ENCODE assay signal across 1 cellular context in genomic region chr4:109729563-109730293, GRCh38.
TF ChIP-seq lines count a peak whose summit lies in the region.

Gene PLA2G12A, minus strand, starts transcription at chr4:109730070. Its CDS starts 261 bp downstream, at chr4:109729809.

TF ChIP-seq in HEK293, 187 proteins besides CTCF, POLR2A, EP300 and RAD21 (continued from another document):
- TF ChIP-seq, protein P1, sequence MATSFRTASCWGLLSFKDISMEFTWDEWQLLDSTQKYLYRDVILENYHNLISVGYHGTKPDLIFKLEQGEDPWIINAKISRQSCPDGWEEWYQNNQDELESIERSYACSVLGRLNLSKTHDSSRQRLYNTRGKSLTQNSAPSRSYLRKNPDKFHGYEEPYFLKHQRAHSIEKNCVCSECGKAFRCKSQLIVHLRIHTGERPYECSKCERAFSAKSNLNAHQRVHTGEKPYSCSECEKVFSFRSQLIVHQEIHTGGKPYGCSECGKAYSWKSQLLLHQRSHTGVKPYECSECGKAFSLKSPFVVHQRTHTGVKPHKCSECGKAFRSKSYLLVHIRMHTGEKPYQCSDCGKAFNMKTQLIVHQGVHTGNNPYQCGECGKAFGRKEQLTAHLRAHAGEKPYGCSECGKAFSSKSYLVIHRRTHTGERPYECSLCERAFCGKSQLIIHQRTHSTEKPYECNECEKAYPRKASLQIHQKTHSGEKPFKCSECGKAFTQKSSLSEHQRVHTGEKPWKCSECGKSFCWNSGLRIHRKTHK (tag by site-specific recombination; IDR thresholded peaks at IDR 0.05), result no peak
